1 cellular context compared by ENCODE assay signal in genomic region chr1:42679364-42679983, GRCh38.
TF ChIP-seq lines count a peak whose summit lies in the region.

No MANE protein-coding gene starts in this region.

TF ChIP-seq in HepG2, 621 proteins besides CTCF, POLR2A, EP300 and RAD21:
- TF ChIP-seq USF2 (IDR thresholded peaks at IDR 0.05; ENCODE audit: low read depth, low read length) (no peak), USF2 (CRISPR knock-in tag; IDR thresholded peaks at IDR 0.05; ENCODE audit: borderline replicate concordance) (no peak), KLF13 (CRISPR knock-in tag; IDR thresholded peaks at IDR 0.05) (no peak), FOXA1 (IDR thresholded peaks at IDR 0.05) (no peak), FOXA1 (CRISPR knock-in tag; IDR thresholded peaks at IDR 0.05) (no peak), KDM5A (IDR thresholded peaks at IDR 0.05; ENCODE audit: borderline replicate concordance, low read length) (no peak), DMAP1 (CRISPR knock-in tag; IDR thresholded peaks at IDR 0.05) (no peak), IKZF4 (CRISPR knock-in tag; IDR thresholded peaks at IDR 0.05; ENCODE audit: borderline replicate concordance, low read depth, not compliant biosample characterization) (no peak), ZNF609 (CRISPR knock-in tag; IDR thresholded peaks at IDR 0.05; ENCODE audit: borderline replicate concordance) (no peak), ZSCAN5A (CRISPR knock-in tag; IDR thresholded peaks at IDR 0.05; ENCODE audit: borderline replicate concordance) (no peak), CENPBD1 (CRISPR knock-in tag; IDR thresholded peaks at IDR 0.05; ENCODE audit: borderline replicate concordance, low read depth) (no peak), ZNF652 (CRISPR knock-in tag; IDR thresholded peaks at IDR 0.05; ENCODE audit: borderline replicate concordance, low read depth) (no peak), MIER2 (CRISPR knock-in tag; IDR thresholded peaks at IDR 0.05) (no peak), POLR2AphosphoS2 (IDR thresholded peaks at IDR 0.05; ENCODE audit: low read depth, low read length) (no peak), MXD3 (CRISPR knock-in tag; IDR thresholded peaks at IDR 0.05) (no peak), HCFC1 (IDR thresholded peaks at IDR 0.05; ENCODE audit: low read depth, low read length) (no peak), FOSL2 (CRISPR knock-in tag; IDR thresholded peaks at IDR 0.05) (no peak), ZNF800 (CRISPR knock-in tag; IDR thresholded peaks at IDR 0.05) (no peak), BHLHE40 (IDR thresholded peaks at IDR 0.05; ENCODE audit: low read length) (no peak)
